ENCODE assay signal across 23 cellular contexts in the genomic region with DNA sequence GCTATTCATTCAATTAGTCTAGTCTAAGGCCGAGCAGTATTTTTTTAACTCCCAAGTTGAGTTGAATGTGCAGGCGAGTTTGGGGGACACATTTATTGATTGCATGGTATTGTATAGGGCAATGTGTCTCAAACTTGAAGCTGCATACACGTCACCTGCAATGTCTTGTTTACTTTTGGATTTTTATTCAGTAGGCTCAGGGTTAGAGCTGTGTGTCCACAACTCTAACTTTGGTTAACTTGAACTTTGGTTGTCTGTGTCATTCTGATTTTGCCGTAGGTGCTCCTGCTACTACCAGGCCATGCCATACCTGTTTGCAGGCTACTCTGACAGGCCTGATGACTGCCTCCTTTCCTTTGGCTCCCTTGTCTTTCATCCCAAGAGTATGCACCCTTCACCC.
"Had no signal": no experiment of that assay in that cellular context is flagged by ENCODE, and none has a peak within 500 bp of the region (broad histone marks: within the 10 kb centered on the region; RNA-seq: fewer than 3 reads in every experiment).

No MANE protein-coding gene starts in this region.

- H3K36me3 Mint-ChIP-seq: natural killer cell had no signal

- H3K27me3 Mint-ChIP-seq: memory B cell; stimulated activated naive B cell treated with anti-CD40 and anti-IgM and Interleukin-4, amounts not matched to agents 10 μg/mL and 1 μg/mL and 100 μg/mL, for 72 hours had no signal

- H3K27me3 ChIP-seq: esophagus muscularis mucosa, foreskin keratinocyte, spleen, transverse colon, vagina had no signal

- H3K4me3 Mint-ChIP-seq: immature natural killer cell; memory B cell; natural killer cell; neural crest cell; stimulated activated naive B cell treated with anti-CD40 and anti-IgM and Interleukin-4, amounts not matched to agents 10 μg/mL and 1 μg/mL and 100 μg/mL, for 72 hours; stimulated activated naive CD8-positive, alpha-beta T cell treated with anti-CD3 and anti-CD28 coated beads, Interleukin-15, Interleukin-2, amounts not matched to agents 100 ng/mL and 50 ng/mL, for 24 hours had no signal

- ATAC-seq: foreskin keratinocyte; left colon; left ventricle myocardium superior; natural killer cell; psoas muscle; right cardiac atrium; stimulated activated naive B cell treated with anti-CD40 and anti-IgM and Interleukin-4, amounts not matched to agents 10 μg/mL and 1 μg/mL and 100 μg/mL, for 72 hours had no signal

- H3K4me1 Mint-ChIP-seq: immature natural killer cell; memory B cell; natural killer cell; stimulated activated naive B cell treated with anti-CD40 and anti-IgM and Interleukin-4, amounts not matched to agents 10 μg/mL and 1 μg/mL and 100 μg/mL, for 72 hours had no signal

- H3K9me3 ChIP-seq: thoracic aorta, transverse colon, vagina had no signal

- H3K27ac ChIP-seq: esophagus muscularis mucosa, foreskin keratinocyte, psoas muscle, skin epidermis, spleen, thoracic aorta, transverse colon, vagina had no signal

- H3K27ac Mint-ChIP-seq: immature natural killer cell; memory B cell; natural killer cell; stimulated activated naive B cell treated with anti-CD40 and anti-IgM and Interleukin-4, amounts not matched to agents 10 μg/mL and 1 μg/mL and 100 μg/mL, for 72 hours; stimulated activated naive CD8-positive, alpha-beta T cell treated with anti-CD3 and anti-CD28 coated beads, Interleukin-15, Interleukin-2, amounts not matched to agents 100 ng/mL and 50 ng/mL, for 24 hours had no signal

- H3K36me3 ChIP-seq: esophagus muscularis mucosa, spleen, thoracic aorta, transverse colon, vagina had no signal

- DNase-seq: effector CD8-positive, alpha-beta T cell; foreskin keratinocyte; hypothalamus; immature natural killer cell; islet precursor cell; kidney glomerular epithelial cell; left colon; left ventricle myocardium superior; natural killer cell; psoas muscle; right cardiac atrium; spleen; stimulated activated CD4-positive, alpha-beta T cell treated with anti-CD3 and anti-CD28 coated beads, Interleukin-2, amount 100 ng/mL, for 48 hours; stimulated activated naive B cell treated with anti-CD40 and anti-IgM and Interleukin-4, amounts not matched to agents 10 μg/mL and 1 μg/mL and 100 μg/mL, for 72 hours; transverse colon had no signal

- H3K4me3 ChIP-seq: esophagus muscularis mucosa, lung, psoas muscle, skin epidermis, spleen, thoracic aorta, transverse colon, vagina had no signal
